Comparison of ENCODE assay signal across 10 cellular contexts in the genomic region with DNA sequence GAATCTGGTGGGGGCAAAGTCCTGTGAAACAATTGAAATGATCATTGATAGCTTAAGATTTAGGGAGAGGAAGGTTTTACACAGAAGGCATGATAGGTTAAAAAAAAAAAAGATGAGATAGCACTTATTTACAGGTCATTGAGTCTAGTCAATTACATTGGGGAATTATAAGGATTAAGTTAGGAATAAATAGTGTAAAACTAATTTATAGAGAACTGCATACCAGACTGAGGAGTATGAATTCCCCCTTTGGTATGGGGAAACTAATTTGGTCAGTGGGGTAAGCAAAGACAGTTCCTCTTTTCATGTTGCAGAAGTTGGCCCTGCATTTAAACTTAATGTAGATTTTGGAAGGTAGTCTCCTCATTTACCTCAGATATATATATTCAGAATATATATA. TPM values are rescaled to one million over a fixed set of nuclear protein-coding genes. Genes with fewer than 3 reads are reported as not detected.
DNase-seq lines count a peak whose midpoint lies in the region; ATAC-seq lines count a peak whose summit lies in the region.
"Had no signal": no experiment of that assay in that cellular context is flagged by ENCODE, and none has a peak within 500 bp of the region (broad histone marks: within the 10 kb centered on the region; RNA-seq: fewer than 3 reads in every experiment).

No MANE protein-coding gene starts in this region.

- POLR2A ChIA-PET in naive thymus-derived CD8-positive, alpha-beta T cell (lab: Charles Lee) = interaction anchor here (0.7 to 2.4 kb wide), 3 partner anchors 10 to 734 kb away, joined by 4 to 26 read pairs (median 10); partner anchors contain the start of gene GLS

- H3K27ac ChIP-seq in GM23248 = peak overlapping the region; percentile 36

- H3K9ac ChIP-seq in GM23248 = no peak overlapping the region

- peak overlapping the region in 8 of 10 donors; percentile 2 to 75 (median 56) for H3K27ac Mint-ChIP-seq in naive thymus-derived CD8-positive, alpha-beta T cell

- no peaks in the 10 kb centered on the region for H3K27me3 ChIP-seq in GM23248 (replicated peaks; ENCODE audit: insufficient read depth)

- H3K36me3 ChIP-seq in GM23248 (ENCODE audit: low read depth) = peaks cover 50% of the 10 kb centered on the region

- peaks cover 100% of the 10 kb centered on the region for H3K79me2 ChIP-seq in GM23248 (ENCODE audit: insufficient read depth)

- H3K27me3 Mint-ChIP-seq in naive thymus-derived CD8-positive, alpha-beta T cell = no peaks in the 10 kb centered on the region

- peak overlapping the region; percentile 97 for H3K4me2 ChIP-seq in GM23248 (ENCODE audit: unreplicated experiment)

- H3K9me3 Mint-ChIP-seq in naive thymus-derived CD8-positive, alpha-beta T cell = no peaks in the 10 kb centered on the region
- H3K9me3 Mint-ChIP-seq: natural killer cell had no signal

- peaks cover 24 to 81% (median 58%) of the 10 kb centered on the region in 4 donors for H3K4me1 Mint-ChIP-seq in naive thymus-derived CD8-positive, alpha-beta T cell

- H4K20me1 ChIP-seq in GM23248 (ENCODE audit: insufficient read depth) = peaks cover 59% of the 10 kb centered on the region

- H3K4me3 Mint-ChIP-seq in naive thymus-derived CD8-positive, alpha-beta T cell = peak overlapping the region in 7 of 10 donors; percentile 2 to 39 (median 15)

- peak; percentile 26 for ATAC-seq in GM18519 (IDR thresholded peaks at IDR 0.05; ENCODE audit: low FRiP score, unreplicated experiment)
- no peak for ATAC-seq in naive thymus-derived CD8-positive, alpha-beta T cell
- no peak for ATAC-seq in GM19324 (IDR thresholded peaks at IDR 0.05; ENCODE audit: low FRiP score, unreplicated experiment)

- no peaks in the 10 kb centered on the region for H3K9me3 ChIP-seq in GM23248 (ENCODE audit: low read depth)

- H3K4me1 ChIP-seq in GM23248 (ENCODE audit: insufficient read depth) = peaks cover 79% of the 10 kb centered on the region

- peak overlapping the region; percentile 30 for H3K4me3 ChIP-seq in GM23248

- in situ Hi-C loops in GM23248 (cut with MboI) (no loop called here), ACHN (cut with HindIII; ENCODE audit: low pct_ligation_motif_present, low pct_unique_long_range_greater_than_20kb, low sequenced_read_pairs) (no loop called here)

- DNase-seq in GM23248 (no peak), NAMALWA (ENCODE audit: low spot score) (peak; percentile 49), islet precursor cell (no peak), NCI-H146 (lab: John Stamatoyannopoulos, UW) (no peak), ACHN (no peak)
- DNase-seq in naive thymus-derived CD8-positive, alpha-beta T cell = no peak
- DNase-seq: natural killer cell, NCI-H2107 had no signal

- no peak overlapping the region for H2AFZ ChIP-seq in GM23248

- peaks cover 0 to 51% (median 4%) of the 10 kb centered on the region in 3 donors for H3K36me3 Mint-ChIP-seq in naive thymus-derived CD8-positive, alpha-beta T cell

- H3F3A ChIP-seq in GM23248 (ENCODE audit: insufficient read depth) = peaks cover 89% of the 10 kb centered on the region

- no peaks in the 10 kb centered on the region for H3K9me2 ChIP-seq in GM23248 (ENCODE audit: insufficient read depth)

RNA-seq across cellular contexts. Expression of gene GLS, which starts 10.7 kb away (rescaled TPM):
- 362 and 426 TPM in 2 replicates for total RNA-seq in GM23248 (2014; rRNA removed; shearing (Covaris generic))
- polyA plus RNA-seq in GM23248 (2016; fragmentation: Nextera tagmentation; extraction: Ambion mirVana) = 81.0 and 96.0 TPM in 2 replicates
- total RNA-seq in naive thymus-derived CD8-positive, alpha-beta T cell = 100 to 1,000 TPM; 206 to 214 TPM
- 10 to 100 TPM; 30.0 to 55.9 (median 40.8) TPM for polyA plus RNA-seq in naive thymus-derived CD8-positive, alpha-beta T cell
